ENCODE assay signal across 8 cellular contexts in genomic region chr17:40177275-40177874, GRCh38. TPM values are rescaled to one million over a fixed set of nuclear protein-coding genes. Genes with fewer than 3 reads are reported as not detected.
DNase-seq lines count a peak whose midpoint lies in the region; ATAC-seq, FAIRE-seq and TF ChIP-seq lines count a peak whose summit lies in the region.

Gene RAPGEFL1 (plus strand): TSS chr17:40177470. CDS start chr17:40177862, 392 bp downstream.

- POLR2A ChIA-PET in activated naive CD8-positive, alpha-beta T cell treated with anti-CD3 and anti-CD28 coated beads, Interleukin-2, amount 10 ng/mL, durations not matched to agents 7 days and 5 days (lab: Charles Lee): interaction anchor here (0.6 kb wide), 1 partner anchor 34 kb away, joined by 3 read pairs; no protein-coding TSS in a partner anchor

- DNase-seq in EH (ENCODE audit: low read depth) (peak; percentile 72), HTR-8/SVneo (ENCODE audit: insufficient read length, low spot score) (no peak), cardiac septum (ENCODE audit: low spot score) (peak; percentile 87), progenitor cell of endocrine pancreas (ENCODE audit: low spot score, unreplicated experiment) (peak; percentile 57), upper lobe of right lung (peak; percentile 94), middle frontal gyrus (ENCODE audit: extremely low spot score, low spot score) (no peak)
- DNase-seq in activated naive CD8-positive, alpha-beta T cell treated with anti-CD3 and anti-CD28 coated beads, Interleukin-2, amount 10 ng/mL, durations not matched to agents 7 days and 5 days: peak; percentile 82

- peaks cover 23% of the 10 kb centered on the region for H3K4me1 ChIP-seq in upper lobe of right lung

- H3K9me3 Mint-ChIP-seq in activated naive CD8-positive, alpha-beta T cell treated with anti-CD3 and anti-CD28 coated beads, Interleukin-2, amount 10 ng/mL, durations not matched to agents 7 days and 5 days: no peaks in the 10 kb centered on the region
- no peaks in the 10 kb centered on the region for H3K9me3 Mint-ChIP-seq in progenitor cell of endocrine pancreas (ENCODE audit: low read depth)

- peak within 1 kb of the TSS; percentile 48 for H3K4me3 ChIP-seq in upper lobe of right lung

- no peaks in the 10 kb centered on the region for H3K27me3 Mint-ChIP-seq in activated naive CD8-positive, alpha-beta T cell treated with anti-CD3 and anti-CD28 coated beads, Interleukin-2, amount 10 ng/mL, durations not matched to agents 7 days and 5 days
- peaks cover 9% of the 10 kb centered on the region for H3K27me3 Mint-ChIP-seq in progenitor cell of endocrine pancreas

- H3K4me3 Mint-ChIP-seq in activated naive CD8-positive, alpha-beta T cell treated with anti-CD3 and anti-CD28 coated beads, Interleukin-2, amount 10 ng/mL, durations not matched to agents 7 days and 5 days: peak within 1 kb of the TSS; percentile 20
- peak within 1 kb of the TSS; percentile 51 for H3K4me3 Mint-ChIP-seq in progenitor cell of endocrine pancreas (ENCODE audit: low read depth)

- H3K27ac ChIP-seq in upper lobe of right lung: peak within 1 kb of the TSS; percentile 45

- H3K36me3 Mint-ChIP-seq in activated naive CD8-positive, alpha-beta T cell treated with anti-CD3 and anti-CD28 coated beads, Interleukin-2, amount 10 ng/mL, durations not matched to agents 7 days and 5 days: peaks cover 8% of the 10 kb centered on the region
- H3K36me3 Mint-ChIP-seq in progenitor cell of endocrine pancreas (ENCODE audit: insufficient read depth): peaks cover 18% of the 10 kb centered on the region

- H3K36me3 ChIP-seq in upper lobe of right lung: peaks cover 8% of the 10 kb centered on the region

- H3K27me3 ChIP-seq in upper lobe of right lung: no peaks in the 10 kb centered on the region

- TF ChIP-seq CTCF in progenitor cell of endocrine pancreas (IDR thresholded peaks at IDR 0.05; ENCODE audit: unreplicated experiment) (no peak), upper lobe of right lung (IDR thresholded peaks at IDR 0.05) (no peak)

- H3K9me3 ChIP-seq in upper lobe of right lung: no peaks in the 10 kb centered on the region

- peak; percentile 88 for ATAC-seq in SK-N-SH treated with all-trans-retinoic acid at 6 μM for 48 hours
- ATAC-seq in activated naive CD8-positive, alpha-beta T cell treated with anti-CD3 and anti-CD28 coated beads, Interleukin-2, amount 10 ng/mL, durations not matched to agents 7 days and 5 days (ENCODE audit: low read depth): peak; percentile 95
- peak; percentile 91 for ATAC-seq in upper lobe of right lung

- FAIRE-seq in HTR-8/SVneo (lab: Jason Lieb, UNC): peak; percentile 54

- intact Hi-C loops in cardiac septum (cut with DNase I) (no loop called here), upper lobe of right lung (cut with DNase I) (no loop called here)

- H3K27ac Mint-ChIP-seq in activated naive CD8-positive, alpha-beta T cell treated with anti-CD3 and anti-CD28 coated beads, Interleukin-2, amount 10 ng/mL, durations not matched to agents 7 days and 5 days: peak within 1 kb of the TSS; percentile 22
- H3K27ac Mint-ChIP-seq in progenitor cell of endocrine pancreas: peak within 1 kb of the TSS; percentile 78

- peaks cover 6% of the 10 kb centered on the region for H3K4me1 Mint-ChIP-seq in activated naive CD8-positive, alpha-beta T cell treated with anti-CD3 and anti-CD28 coated beads, Interleukin-2, amount 10 ng/mL, durations not matched to agents 7 days and 5 days
- H3K4me1 Mint-ChIP-seq in progenitor cell of endocrine pancreas (ENCODE audit: low read depth): peaks cover 10% of the 10 kb centered on the region

TF ChIP-seq in SK-N-SH treated with all-trans-retinoic acid at 6 μM for 48 hours, 23 proteins besides CTCF, POLR2A, EP300 and RAD21:
- no peak for TF ChIP-seq TCF4 (CRISPR knock-in tag; IDR thresholded peaks at IDR 0.05; ENCODE audit: borderline replicate concordance)
- TF ChIP-seq ZFP30 (CRISPR knock-in tag; IDR thresholded peaks at IDR 0.05): no peak
- TF ChIP-seq, protein P1, sequence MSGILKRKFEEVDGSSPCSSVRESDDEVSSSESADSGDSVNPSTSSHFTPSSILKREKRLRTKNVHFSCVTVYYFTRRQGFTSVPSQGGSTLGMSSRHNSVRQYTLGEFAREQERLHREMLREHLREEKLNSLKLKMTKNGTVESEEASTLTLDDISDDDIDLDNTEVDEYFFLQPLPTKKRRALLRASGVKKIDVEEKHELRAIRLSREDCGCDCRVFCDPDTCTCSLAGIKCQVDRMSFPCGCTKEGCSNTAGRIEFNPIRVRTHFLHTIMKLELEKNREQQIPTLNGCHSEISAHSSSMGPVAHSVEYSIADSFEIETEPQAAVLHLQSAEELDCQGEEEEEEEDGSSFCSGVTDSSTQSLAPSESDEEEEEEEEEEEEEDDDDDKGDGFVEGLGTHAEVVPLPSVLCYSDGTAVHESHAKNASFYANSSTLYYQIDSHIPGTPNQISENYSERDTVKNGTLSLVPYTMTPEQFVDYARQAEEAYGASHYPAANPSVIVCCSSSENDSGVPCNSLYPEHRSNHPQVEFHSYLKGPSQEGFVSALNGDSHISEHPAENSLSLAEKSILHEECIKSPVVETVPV (CRISPR knock-in tag; IDR thresholded peaks at IDR 0.05): no peak
- TF ChIP-seq, protein P2, sequence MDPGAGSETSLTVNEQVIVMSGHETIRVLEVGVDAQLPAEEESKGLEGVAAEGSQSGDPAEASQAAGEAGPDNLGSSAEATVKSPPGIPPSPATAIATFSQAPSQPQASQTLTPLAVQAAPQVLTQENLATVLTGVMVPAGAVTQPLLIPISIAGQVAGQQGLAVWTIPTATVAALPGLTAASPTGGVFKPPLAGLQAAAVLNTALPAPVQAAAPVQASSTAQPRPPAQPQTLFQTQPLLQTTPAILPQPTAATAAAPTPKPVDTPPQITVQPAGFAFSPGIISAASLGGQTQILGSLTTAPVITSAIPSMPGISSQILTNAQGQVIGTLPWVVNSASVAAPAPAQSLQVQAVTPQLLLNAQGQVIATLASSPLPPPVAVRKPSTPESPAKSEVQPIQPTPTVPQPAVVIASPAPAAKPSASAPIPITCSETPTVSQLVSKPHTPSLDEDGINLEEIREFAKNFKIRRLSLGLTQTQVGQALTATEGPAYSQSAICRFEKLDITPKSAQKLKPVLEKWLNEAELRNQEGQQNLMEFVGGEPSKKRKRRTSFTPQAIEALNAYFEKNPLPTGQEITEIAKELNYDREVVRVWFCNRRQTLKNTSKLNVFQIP (CRISPR knock-in tag; IDR thresholded peaks at IDR 0.05; ENCODE audit: borderline replicate concordance, low read depth): no peak
- TF ChIP-seq, protein P3, sequence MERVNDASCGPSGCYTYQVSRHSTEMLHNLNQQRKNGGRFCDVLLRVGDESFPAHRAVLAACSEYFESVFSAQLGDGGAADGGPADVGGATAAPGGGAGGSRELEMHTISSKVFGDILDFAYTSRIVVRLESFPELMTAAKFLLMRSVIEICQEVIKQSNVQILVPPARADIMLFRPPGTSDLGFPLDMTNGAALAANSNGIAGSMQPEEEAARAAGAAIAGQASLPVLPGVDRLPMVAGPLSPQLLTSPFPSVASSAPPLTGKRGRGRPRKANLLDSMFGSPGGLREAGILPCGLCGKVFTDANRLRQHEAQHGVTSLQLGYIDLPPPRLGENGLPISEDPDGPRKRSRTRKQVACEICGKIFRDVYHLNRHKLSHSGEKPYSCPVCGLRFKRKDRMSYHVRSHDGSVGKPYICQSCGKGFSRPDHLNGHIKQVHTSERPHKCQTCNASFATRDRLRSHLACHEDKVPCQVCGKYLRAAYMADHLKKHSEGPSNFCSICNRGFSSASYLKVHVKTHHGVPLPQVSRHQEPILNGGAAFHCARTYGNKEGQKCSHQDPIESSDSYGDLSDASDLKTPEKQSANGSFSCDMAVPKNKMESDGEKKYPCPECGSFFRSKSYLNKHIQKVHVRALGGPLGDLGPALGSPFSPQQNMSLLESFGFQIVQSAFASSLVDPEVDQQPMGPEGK (CRISPR knock-in tag; IDR thresholded peaks at IDR 0.05; ENCODE audit: borderline replicate concordance): peak; percentile 69; the same call in 1 of the 2 replicates

RNA-seq across cellular contexts. Expression of gene RAPGEFL1, which starts in this region (rescaled TPM):
- 1 to 10 TPM; 4.9 to 5.4 TPM for total RNA-seq in activated naive CD8-positive, alpha-beta T cell treated with anti-CD3 and anti-CD28 coated beads, Interleukin-2, amount 10 ng/mL, durations not matched to agents 7 days and 5 days
- total RNA-seq in cardiac septum (7.2 TPM), progenitor cell of endocrine pancreas (17.0 and 18.3 TPM in 2 replicates), upper lobe of right lung (10.2 TPM)

Comparison
In these comparisons a context has a peak if more than half of its experiments do, and no peak if none do; other contexts are left out.
1. DNase-seq: peak in EH (single experiment), activated naive CD8-positive, alpha-beta T cell treated with anti-CD3 and anti-CD28 coated beads, Interleukin-2, amount 10 ng/mL, durations not matched to agents 7 days and 5 days (single experiment), cardiac septum (single experiment), progenitor cell of endocrine pancreas (single experiment) and upper lobe of right lung (single experiment); none in HTR-8/SVneo (single experiment) and middle frontal gyrus (single experiment).
2. Peak in every context shown above with its lines, with median percentiles within 50 percentile points of each other: ATAC-seq.